ENCODE assay signal across 8 cellular contexts in the genomic region with DNA sequence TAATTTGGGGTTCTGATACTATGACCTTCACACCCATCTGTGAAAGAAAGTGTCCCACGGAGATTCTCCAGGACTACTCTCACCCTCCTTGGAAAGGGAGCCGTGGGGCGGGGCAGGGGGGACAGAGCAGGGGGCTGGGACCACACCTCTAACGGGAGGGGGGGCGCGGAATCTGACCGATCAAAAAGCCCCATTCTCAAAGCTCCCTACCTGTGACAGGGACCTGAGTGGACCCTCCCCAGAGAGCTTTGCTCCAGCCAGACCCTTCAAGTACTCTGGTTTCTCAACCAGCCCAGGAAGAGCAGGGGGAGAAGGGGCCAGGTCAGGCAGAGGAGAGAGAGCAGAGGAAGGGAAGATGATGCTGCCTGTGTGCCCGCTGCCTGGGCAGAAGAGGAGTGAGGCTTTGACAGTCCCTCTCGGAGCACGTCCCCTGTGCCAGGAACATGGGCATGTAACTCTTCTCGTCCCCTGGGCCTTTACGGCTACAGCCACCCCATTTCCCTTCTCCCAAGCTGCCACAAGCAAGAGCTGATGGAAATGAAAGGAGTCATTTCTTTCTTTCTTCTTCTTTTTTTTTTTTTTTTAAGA. TPM values are rescaled to one million over a fixed set of nuclear protein-coding genes. Genes with fewer than 3 reads are reported as not detected.
A peak's percentile ranks its signal among the peaks of the same experiment; 100 is the strongest.
DNase-seq lines count a peak whose midpoint lies in the region; ATAC-seq and TF ChIP-seq lines count a peak whose summit lies in the region.

No MANE protein-coding gene starts in this region.

- 40% methylated on average over 12 of the region's 12 CpGs for WGBS in suprapubic skin

- H3K4me1 ChIP-seq in left lung, result peaks cover 12 to 67% of the 10 kb centered on the region in 2 donors
- H3K4me1 ChIP-seq in suprapubic skin, result peaks cover 44% of the 10 kb centered on the region

- CTCF ChIA-PET in activated CD8-positive, alpha-beta T cell treated with anti-CD3 and anti-CD28 coated beads for 36 hours (lab: Charles Lee), result interaction anchor here (1.5 kb wide), 1 partner anchor 87 kb away, joined by 5 read pairs; no protein-coding TSS in a partner anchor

- H3K27me3 Mint-ChIP-seq in activated CD8-positive, alpha-beta T cell treated with anti-CD3 and anti-CD28 coated beads for 36 hours, result no peaks in the 10 kb centered on the region

- peak; percentile 59 for DNase-seq in activated CD8-positive, alpha-beta memory T cell treated with anti-CD3 and anti-CD28 coated beads for 24 hours
- DNase-seq in activated CD8-positive, alpha-beta memory T cell treated with anti-CD3 and anti-CD28 coated beads, Interleukin-2, amount 50 U/mL, for 4 hours, result no peak
- DNase-seq in activated CD8-positive, alpha-beta T cell treated with anti-CD3 and anti-CD28 coated beads for 36 hours, result no peak
- DNase-seq in left lung (peak in 1 of 2 donors; percentile 78), suprapubic skin (ENCODE audit: low spot score in 2 of 2) (no peak), DMS114 treated with DMSO at 0.1 percent for 48 hours (lab: John Stamatoyannopoulos, UW; ENCODE audit: unreplicated experiment) (no peak), SKM-1 treated with dmso at 0.1 percent for 144 hours (lab: John Stamatoyannopoulos, UW; ENCODE audit: unreplicated experiment) (no peak)
- DNase-seq in stimulated activated CD4-positive, alpha-beta T cell treated with anti-CD3 and anti-CD28 coated beads, Interleukin-12 subunit alpha, Interleukin-12 subunit beta, amount 100 ng/mL, for 4 hours, result no peak

- TF ChIP-seq CTCF in activated CD8-positive, alpha-beta T cell treated with anti-CD3 and anti-CD28 coated beads for 36 hours (IDR thresholded peaks at IDR 0.05), result no peak
- TF ChIP-seq CTCF in left lung (IDR thresholded peaks at IDR 0.05) (no peak), suprapubic skin (IDR thresholded peaks at IDR 0.05) (no peak)

- H3K4me3 ChIP-seq in left lung (peak overlapping the region; percentile 39 to 68), suprapubic skin (peak overlapping the region; percentile 56)

- H3K27ac Mint-ChIP-seq in activated CD8-positive, alpha-beta T cell treated with anti-CD3 and anti-CD28 coated beads for 36 hours, result peak overlapping the region; percentile 91

- H3K27me3 ChIP-seq in left lung (no peaks in the 10 kb centered on the region), suprapubic skin (no peaks in the 10 kb centered on the region)

- TF ChIP-seq EP300 in suprapubic skin (IDR thresholded peaks at IDR 0.05), result no peak

- H3K4me1 Mint-ChIP-seq in activated CD8-positive, alpha-beta T cell treated with anti-CD3 and anti-CD28 coated beads for 36 hours (ENCODE audit: low read depth), result peaks cover 49% of the 10 kb centered on the region

- intact Hi-C loops in activated CD8-positive, alpha-beta T cell treated with anti-CD3 and anti-CD28 coated beads for 36 hours (cut with micrococcal nuclease), result no loop called here
- intact Hi-C loops in left lung (cut with DNase I), result no loop called here

- H3K27ac ChIP-seq in left lung (peak overlapping the region; percentile 85 to 91), suprapubic skin (peak overlapping the region; percentile 59)

- peaks cover 0 to 30% of the 10 kb centered on the region in 2 donors for H3K36me3 ChIP-seq in left lung
- H3K36me3 ChIP-seq in suprapubic skin, result peaks cover 29% of the 10 kb centered on the region

- ATAC-seq in activated CD8-positive, alpha-beta T cell treated with anti-CD3 and anti-CD28 coated beads for 36 hours, result no peak
- ATAC-seq in left lung, result no peak

- H3K4me3 Mint-ChIP-seq in activated CD8-positive, alpha-beta T cell treated with anti-CD3 and anti-CD28 coated beads for 36 hours, result peak overlapping the region; percentile 85

- H3K9me3 ChIP-seq in left lung (no peaks in the 10 kb centered on the region), suprapubic skin (no peaks in the 10 kb centered on the region)

- POLR2A ChIA-PET in activated CD8-positive, alpha-beta T cell treated with anti-CD3 and anti-CD28 coated beads for 36 hours (lab: Charles Lee), result interaction anchor here (0.6 to 1.8 kb wide), 2 partner anchors 31 to 97 kb away, joined by 3 read pairs; no protein-coding TSS in a partner anchor

- no peak for TF ChIP-seq POLR2A in suprapubic skin (IDR thresholded peaks at IDR 0.05)

- H3K9me3 Mint-ChIP-seq in activated CD8-positive, alpha-beta T cell treated with anti-CD3 and anti-CD28 coated beads for 36 hours, result no peaks in the 10 kb centered on the region

- peaks cover 5% of the 10 kb centered on the region for H3K36me3 Mint-ChIP-seq in activated CD8-positive, alpha-beta T cell treated with anti-CD3 and anti-CD28 coated beads for 36 hours (ENCODE audit: low read depth)

RNA-seq across cellular contexts. Expression of a gene that starts 0.7 kb away (rescaled TPM):
- total RNA-seq in activated CD8-positive, alpha-beta T cell treated with anti-CD3 and anti-CD28 coated beads for 36 hours, result 10 to 100 TPM; 15.2 to 18.4 TPM
- total RNA-seq in left lung, result 10 to 100 TPM; 62.9 to 63.0 TPM
- total RNA-seq in suprapubic skin, result 10 to 100 TPM in 2 of 4 donors, 1 to 10 TPM in 2; 4.3 to 21.1 (median 10.9) TPM

RNA-seq across cellular contexts. Expression of a gene that starts 19.5 kb away (rescaled TPM):
- total RNA-seq in activated CD8-positive, alpha-beta T cell treated with anti-CD3 and anti-CD28 coated beads for 36 hours, result not detected
- under 1 TPM in 1 of 2 donors, not detected in 1; 0.17 TPM for total RNA-seq in left lung
- 1 to 10 TPM in 2 of 4 donors, under 1 TPM in 1, not detected in 1; 0.91 to 1.5 (median 1.0) TPM for total RNA-seq in suprapubic skin

RNA-seq across cellular contexts. Expression of a gene that starts 43.4 kb away (rescaled TPM):
- not detected for total RNA-seq in activated CD8-positive, alpha-beta T cell treated with anti-CD3 and anti-CD28 coated beads for 36 hours
- total RNA-seq in left lung (under 1 TPM in 1 of 2 donors, not detected in 1; 0.17 TPM), suprapubic skin (under 1 TPM in 1 of 4 donors, not detected in 3; 0.72 TPM)
